13 cellular contexts compared by ENCODE assay signal in genomic region chr2:28695245-28695647, GRCh38. TPM values are rescaled to one million over a fixed set of nuclear protein-coding genes. Genes with fewer than 3 reads are reported as not detected.
DNase-seq lines count a peak whose midpoint lies in the region; ATAC-seq, FAIRE-seq and TF ChIP-seq lines count a peak whose summit lies in the region.
"Had no signal": no experiment of that assay in that cellular context is flagged by ENCODE, and none has a peak within 500 bp of the region (broad histone marks: within the 10 kb centered on the region; RNA-seq: fewer than 3 reads in every experiment).

No MANE protein-coding gene starts in this region.

- H3K9me3 ChIP-seq in A549 (no peaks in the 10 kb centered on the region), Karpas-422 (ENCODE audit: low read length) (no peaks in the 10 kb centered on the region)
- H3K9me3 ChIP-seq: left ventricle myocardium inferior, spleen had no signal

- POLR2A ChIA-PET in A549 (lab: Yijun Ruan, JAX), result interaction anchor here (1.6 kb wide), 1 partner anchor 57 kb away, joined by 4 read pairs; the partner anchor contains the start of gene PPP1CB

- no peaks in the 10 kb centered on the region for H3K36me3 ChIP-seq in Karpas-422 (ENCODE audit: insufficient read depth, low read length)
- H3K36me3 ChIP-seq: left ventricle myocardium inferior, spleen had no signal

- no peaks in the 10 kb centered on the region for H3K9me2 ChIP-seq in Karpas-422 (replicated peaks; ENCODE audit: insufficient read depth, low read length)

- H3K36me3 Mint-ChIP-seq in osteocyte (ENCODE audit: unreplicated experiment), result no peaks in the 10 kb centered on the region
- H3K36me3 Mint-ChIP-seq: activated naive CD4-positive, alpha-beta T cell treated with anti-CD3 and anti-CD28 coated beads, Interleukin-2, amount 50 U/mL, for 72 hours had no signal

- H3K4me3 ChIP-seq in A549 (no peak overlapping the region), Karpas-422 (ENCODE audit: low read length) (no peak overlapping the region)
- H3K4me3 ChIP-seq: left ventricle myocardium inferior, spleen had no signal

- peak overlapping the region; percentile 32 for H3K27ac Mint-ChIP-seq in osteocyte (ENCODE audit: unreplicated experiment)

- no peaks in the 10 kb centered on the region for H3K9me3 Mint-ChIP-seq in osteocyte (ENCODE audit: unreplicated experiment)
- H3K9me3 Mint-ChIP-seq: activated naive CD4-positive, alpha-beta T cell treated with anti-CD3 and anti-CD28 coated beads, Interleukin-2, amount 50 U/mL, for 72 hours had no signal

- WGBS in A549 (ENCODE audit: missing lambda C conversion rate), result 70% methylated on average over 4 of the region's 4 CpGs

- H3K4me1 ChIP-seq in A549 (peaks cover 14% of the 10 kb centered on the region), Karpas-422 (ENCODE audit: low read length) (no peaks in the 10 kb centered on the region)

- no peaks in the 10 kb centered on the region for H4K20me1 ChIP-seq in Karpas-422 (ENCODE audit: insufficient read depth, low read depth, low read length)

- no peak for ATAC-seq in A549
- ATAC-seq in HG03342 (IDR thresholded peaks at IDR 0.05; ENCODE audit: unreplicated experiment), result no peak
- no peak for ATAC-seq in HG02981 (IDR thresholded peaks at IDR 0.05; ENCODE audit: unreplicated experiment)
- ATAC-seq: activated naive CD4-positive, alpha-beta T cell treated with anti-CD3 and anti-CD28 coated beads, Interleukin-2, amount 50 U/mL, for 72 hours had no signal

- peak overlapping the region; percentile 18 to 51; a peak in 3 of 6 replicates for H3K27ac ChIP-seq in A549
- H3K27ac ChIP-seq in Karpas-422 (ENCODE audit: low read length), result no peak overlapping the region
- H3K27ac ChIP-seq: left ventricle myocardium inferior had no signal

- H2AFZ ChIP-seq in Karpas-422 (ENCODE audit: low read length), result no peak overlapping the region

- no peaks in the 10 kb centered on the region for H3K79me2 ChIP-seq in Karpas-422 (ENCODE audit: low read length)

- no peak for TF ChIP-seq CTCF in A549 (IDR thresholded peaks at IDR 0.05)
- TF ChIP-seq CTCF in osteocyte (IDR thresholded peaks at IDR 0.05), result no peak

- no peak for TF ChIP-seq RAD21 in A549 (conservative IDR thresholded peaks at IDR 0.05 in 1 of 2, IDR thresholded peaks at IDR 0.05 in 1 of 2)

- peaks cover 46% of the 10 kb centered on the region for H3K4me1 Mint-ChIP-seq in osteocyte (ENCODE audit: unreplicated experiment)

- H3K9ac ChIP-seq in Karpas-422 (ENCODE audit: low read length), result no peak overlapping the region

- no peak for TF ChIP-seq EP300 in A549 (IDR thresholded peaks at IDR 0.05)

- no peak for TF ChIP-seq POLR2A in A549 (IDR thresholded peaks at IDR 0.05; ENCODE audit: low read length)

- peak overlapping the region; percentile 9; the same call in 1 of the 3 replicates for H3K4me2 ChIP-seq in A549
- no peak overlapping the region for H3K4me2 ChIP-seq in Karpas-422 (ENCODE audit: low read depth, low read length, poor library complexity, severe bottlenecking)

- H3K27me3 Mint-ChIP-seq in osteocyte (ENCODE audit: unreplicated experiment), result no peaks in the 10 kb centered on the region

- CTCF ChIA-PET in A549 (lab: Yijun Ruan, JAX), result interaction anchor here (1.2 to 2.5 kb wide), 4 partner anchors 10 to 129 kb away, joined by 3 to 10 read pairs (median 7); no protein-coding TSS in a partner anchor

- no peak for FAIRE-seq in A549 (lab: Jason Lieb, UNC)

- no peak overlapping the region for H3K4me3 Mint-ChIP-seq in osteocyte (ENCODE audit: unreplicated experiment)

- no peaks in the 10 kb centered on the region for H3K27me3 ChIP-seq in Karpas-422 (ENCODE audit: low read length)
- H3K27me3 ChIP-seq: spleen had no signal

- no peak for DNase-seq in A549 (ENCODE audit: low read depth in 1 of 2, low spot score in 1 of 2)
- DNase-seq in NCI-H2227 treated with DMSO at 0.1 percent for 48 hours (lab: John Stamatoyannopoulos, UW), result peak; percentile 20
- peak; percentile 23 for DNase-seq in globus pallidus (ENCODE audit: low spot score)
- no peak for DNase-seq in osteocyte (ENCODE audit: extremely low spot score, unreplicated experiment)
- no peak for DNase-seq in Karpas-422
- DNase-seq in activated gamma-delta T cell (lab: John Stamatoyannopoulos, UW), result no peak
- DNase-seq: left ventricle myocardium inferior, MM.1S, NCI-H2107 had no signal

TF ChIP-seq in A549, 52 proteins besides CTCF, POLR2A, EP300 and RAD21:
- TF ChIP-seq FOXS1 (CRISPR knock-in tag; IDR thresholded peaks at IDR 0.05), result no peak

RNA-seq across cellular contexts. Expression of gene PPP1CB, which starts 56.4 kb away (rescaled TPM):
- polyA plus RNA-seq in A549 (2011; rRNA removed) (119 and 188 TPM in 2 replicates), A549 (2017; fragmentation: RNase III; extraction: RNeasy Plus Mini Kit Qiagen cat#74134 plus additional on column Dnase treatment) (143 to 165 TPM (median 147 TPM) in 3 replicates)
- polyA plus RNA-seq in A549 (2012; cell fraction: cytosol; rRNA removed), result 21.2 and 22.3 TPM in 2 replicates
- polyA plus RNA-seq in A549 (2012; cell fraction: nucleus; rRNA removed), result 13.8 and 16.9 TPM in 2 replicates
- polyA minus RNA-seq in A549 (2011; rRNA and poly(A)+ RNA removed), result 112 and 145 TPM in 2 replicates
- total RNA-seq in osteocyte, result 198 and 200 TPM in 2 replicates
- 58.5 and 134 TPM in 2 replicates for total RNA-seq in Karpas-422 (2014; rRNA removed; shearing (Covaris generic); ENCODE audit: low replicate concordance)

Comparison
In these comparisons a context has a peak if more than half of its experiments do, and no peak if none do; other contexts are left out.
1. DNase-seq: peak in NCI-H2227 treated with DMSO at 0.1 percent for 48 hours (single experiment) and globus pallidus (single experiment); none in A549 (0 of 2), osteocyte (single experiment), Karpas-422 (single experiment) and activated gamma-delta T cell (single experiment).